22 cellular contexts compared by ENCODE assay signal in the genomic region with DNA sequence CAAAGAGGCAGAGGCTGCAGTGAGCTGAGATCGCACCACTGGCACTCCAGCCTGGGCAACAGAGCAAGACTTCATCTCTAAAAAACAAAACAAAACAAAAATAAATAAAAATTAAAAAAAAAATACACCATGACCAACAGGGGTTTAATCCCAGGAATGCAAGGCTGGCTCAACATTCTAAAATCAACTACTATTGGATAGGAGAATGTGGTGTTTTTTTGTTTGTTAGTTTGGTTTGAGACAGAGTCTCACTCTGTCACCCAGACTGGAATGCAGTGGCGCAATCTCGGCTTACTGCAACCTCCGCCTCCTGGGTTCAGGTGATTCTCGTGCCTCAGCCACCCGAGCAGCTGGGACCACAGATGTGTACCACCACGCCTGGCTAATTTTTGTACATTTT. TPM values are rescaled to one million over a fixed set of nuclear protein-coding genes. Genes with fewer than 3 reads are reported as not detected.
"Had no signal": no experiment of that assay in that cellular context is flagged by ENCODE, and none has a peak within 500 bp of the region (broad histone marks: within the 10 kb centered on the region; RNA-seq: fewer than 3 reads in every experiment).

No MANE protein-coding gene starts in this region.

- ATAC-seq: Panc1, PC-3 had no signal

- H3K9ac ChIP-seq: SK-N-SH had no signal

- H3K27me3 ChIP-seq: MG63 had no signal

- H3K36me3 ChIP-seq: MG63 had no signal

- H3K27ac ChIP-seq: RWPE1 had no signal

- H3K4me3 ChIP-seq: MG63 had no signal

- DNase-seq: Karpas-422; KG1; MG63; NCI-H1092 treated with DMSO at 0.1 percent for 48 hours; NCI-H1436; NCI-H187; NCI-H2029; NCI-H2081 treated with DMSO at 0.1 percent for 48 hours; NCI-H2171; NCI-H226; NCI-H446; NCI-H510A; NCI-H524 treated with DMSO at 0.1 percent for 48 hours; NCI-H69; NCI-H774; NK-92 treated with Interleukin-12 subunit alpha and Interleukin-12 subunit beta, amount 100 ng/mL, for 24 hours; PC-3; SHP77; SK-N-SH; SW 1271 had no signal

- H3K4me2 ChIP-seq: SK-N-SH had no signal

- H3K9me3 ChIP-seq: MG63 had no signal

RNA-seq across cellular contexts. Expression of a gene that starts 32.7 kb away (rescaled TPM):
- total RNA-seq: PC-3 had no signal
